23 cellular contexts compared by ENCODE assay signal in genomic region chr20:59670786-59671492, GRCh38.
"Had no signal": no experiment of that assay in that cellular context is flagged by ENCODE, and none has a peak within 500 bp of the region (broad histone marks: within the 10 kb centered on the region; RNA-seq: fewer than 3 reads in every experiment).

No MANE protein-coding gene starts in this region.

- H3K27ac ChIP-seq: neutrophil, sigmoid colon, testis, vagina, VCaP had no signal

- H3K9me3 ChIP-seq: neutrophil, sigmoid colon, testis, vagina had no signal

- H3K4me1 ChIP-seq: sigmoid colon, testis, vagina had no signal

- H3K4me3 ChIP-seq: sigmoid colon, testis, vagina had no signal

- H3K36me3 ChIP-seq: neutrophil, sigmoid colon, vagina had no signal

- H3K9me3 Mint-ChIP-seq: activated CD4-positive, alpha-beta T cell treated with anti-CD3 and anti-CD28 coated beads, Interleukin-2, amount 10 ng/mL, durations not matched to agents 7 days and 5 days; activated naive CD8-positive, alpha-beta T cell treated with anti-CD3 and anti-CD28 coated beads for 36 hours; activated T-cell treated with anti-CD3 and anti-CD28 coated beads, Interleukin-2, amount 50 U/mL, for 24 hours; activated T-helper 2 cell treated with anti-CD3 and anti-CD28 coated beads, Interferon-gamma antibody, Interleukin-2, Interleukin-4, amounts not matched to agents 10 μg/mL and 5 μg/mL and 100 μg/mL, durations not matched to agents 14 hours and 24 hours and 36 hours; effector memory CD8-positive, alpha-beta T cell; memory B cell; T-helper 2 cell treated with Interferon-gamma antibody and Interleukin-4, amounts not matched to agents 5 μg/mL and 100 μg/mL, for 36 hours had no signal

- H3K36me3 Mint-ChIP-seq: activated naive CD8-positive, alpha-beta T cell treated with anti-CD3 and anti-CD28 coated beads for 36 hours; memory B cell; stimulated activated naive B cell treated with anti-CD40 and anti-IgM and Interleukin-4, amounts not matched to agents 10 μg/mL and 1 μg/mL and 100 μg/mL, for 72 hours; T-cell had no signal

- ATAC-seq: activated CD8-positive, alpha-beta T cell treated with anti-CD3 and anti-CD28 coated beads, Interleukin-2, amount 10 ng/mL, durations not matched to agents 7 days and 5 days; effector memory CD8-positive, alpha-beta T cell; esophagus mucosa; stimulated activated naive B cell treated with anti-CD40 and anti-IgM and Interleukin-4, amounts not matched to agents 10 μg/mL and 1 μg/mL and 100 μg/mL, for 72 hours; T-cell had no signal

- DNase-seq: activated CD4-positive, alpha-beta T cell treated with anti-CD3 and anti-CD28 coated beads, Interleukin-2, amount 10 ng/mL, durations not matched to agents 7 days and 5 days; activated CD4-positive, CD25-positive, alpha-beta regulatory T cell treated with anti-CD3 and anti-CD28 coated beads, Interleukin-2, amount 50 U/mL, for 72 hours; activated CD8-positive, alpha-beta T cell treated with anti-CD3 and anti-CD28 coated beads, Interleukin-2, amount 10 ng/mL, durations not matched to agents 7 days and 5 days; activated naive CD4-positive, alpha-beta T cell; activated naive CD8-positive, alpha-beta T cell treated with anti-CD3 and anti-CD28 coated beads for 36 hours; activated T-cell treated with anti-CD3 and anti-CD28 coated beads, Interleukin-2, amount 50 U/mL, for 24 hours; dermis blood vessel endothelial cell; effector memory CD8-positive, alpha-beta T cell; sigmoid colon; stimulated activated CD4-positive, alpha-beta T cell treated with anti-CD3 and anti-CD28 coated beads, Interleukin-2, amount 100 ng/mL, for 48 hours; stimulated activated CD8-positive, alpha-beta memory T cell treated with anti-CD3 and anti-CD28 coated beads, Interleukin-4, amount 100 ng/mL, for 48 hours; stimulated activated naive B cell treated with anti-CD40 and anti-IgM and Interleukin-4, amounts not matched to agents 10 μg/mL and 1 μg/mL and 100 μg/mL, for 72 hours; T-cell; testis; trophoblast cell had no signal

- H3K27me3 ChIP-seq: testis, vagina had no signal

- H3K27ac Mint-ChIP-seq: activated CD4-positive, alpha-beta T cell treated with anti-CD3 and anti-CD28 coated beads, Interleukin-2, amount 10 ng/mL, durations not matched to agents 7 days and 5 days; activated CD8-positive, alpha-beta T cell treated with anti-CD3 and anti-CD28 coated beads, Interleukin-2, amount 10 ng/mL, durations not matched to agents 7 days and 5 days; activated naive CD8-positive, alpha-beta T cell treated with anti-CD3 and anti-CD28 coated beads for 36 hours; activated T-cell treated with anti-CD3 and anti-CD28 coated beads, Interleukin-2, amount 50 U/mL, for 24 hours; activated T-helper 2 cell treated with anti-CD3 and anti-CD28 coated beads, Interferon-gamma antibody, Interleukin-2, Interleukin-4, amounts not matched to agents 10 μg/mL and 5 μg/mL and 100 μg/mL, durations not matched to agents 14 hours and 24 hours and 36 hours; effector memory CD8-positive, alpha-beta T cell; memory B cell; nephron; stimulated activated naive B cell treated with anti-CD40 and anti-IgM and Interleukin-4, amounts not matched to agents 10 μg/mL and 1 μg/mL and 100 μg/mL, for 72 hours; T-cell; T-helper 2 cell treated with Interferon-gamma antibody and Interleukin-4, amounts not matched to agents 5 μg/mL and 100 μg/mL, for 36 hours had no signal
